In genomic region chr2:39719317-39719716, GRCh38 we compare ENCODE assay signal across 28 cellular contexts. TPM values are rescaled to one million over a fixed set of nuclear protein-coding genes. Genes with fewer than 3 reads are reported as not detected.
A peak's percentile ranks its signal among the peaks of the same experiment; 100 is the strongest.
DNase-seq lines count a peak whose midpoint lies in the region; ATAC-seq and TF ChIP-seq lines count a peak whose summit lies in the region.
"Had no signal": no experiment of that assay in that cellular context is flagged by ENCODE, and none has a peak within 500 bp of the region (broad histone marks: within the 10 kb centered on the region; RNA-seq: fewer than 3 reads in every experiment).

No MANE protein-coding gene starts in this region.

- no TSS peak for BruUV-seq in MCF 10A (replicated peaks; lab: Mats Ljungman, UMichigan)
- BruUV-seq in mammary epithelial cell (replicated peaks; lab: Mats Ljungman, UMichigan): no TSS peak

- H3K4me2 ChIP-seq in mammary epithelial cell (ENCODE audit: insufficient read depth, low read depth, low read length): no peak overlapping the region
- H3K4me2 ChIP-seq: PC-9 had no signal

- TF ChIP-seq CTCF in breast epithelium (IDR thresholded peaks at IDR 0.05) (no peak), MCF 10A (IDR thresholded peaks at IDR 0.05; ENCODE audit: unreplicated experiment) (no peak), mammary epithelial cell (conservative IDR thresholded peaks at IDR 0.05 in 1 of 2, IDR thresholded peaks at IDR 0.05 in 1 of 2; ENCODE audit: extremely low read depth in 1 of 2, insufficient read depth in 1 of 2, low read depth in 1 of 2, low read length in 2 of 2) (no peak), testis (IDR thresholded peaks at IDR 0.05) (no peak)

- H3K36me3 ChIP-seq in breast epithelium: no peaks in the 10 kb centered on the region
- H3K36me3 ChIP-seq in mammary epithelial cell (ENCODE audit: insufficient read depth, low read length): no peaks in the 10 kb centered on the region
- H3K36me3 ChIP-seq in testis (ENCODE audit: low read depth, missing control alignments): no peaks in the 10 kb centered on the region
- H3K36me3 ChIP-seq: HAP-1, SJCRH30 had no signal

- TF ChIP-seq POLR2A in breast epithelium (IDR thresholded peaks at IDR 0.05): no peak
- no peak for TF ChIP-seq POLR2A in testis (IDR thresholded peaks at IDR 0.05)

- no peaks in the 10 kb centered on the region for H3K4me1 Mint-ChIP-seq in MCF 10A (ENCODE audit: insufficient read depth, unreplicated experiment)
- H3K4me1 Mint-ChIP-seq: activated CD4-positive, alpha-beta T cell treated with anti-CD3 and anti-CD28 coated beads for 36 hours; CD4-positive, alpha-beta memory T cell; central memory CD8-positive, alpha-beta T cell; IgD-negative memory B cell; neural crest cell had no signal

- peaks cover 0 to 7% of the 10 kb centered on the region in 2 donors for H3K4me1 ChIP-seq in breast epithelium
- peaks cover 6% of the 10 kb centered on the region for H3K4me1 ChIP-seq in mammary epithelial cell (ENCODE audit: insufficient read depth, low read length)
- H3K4me1 ChIP-seq in testis: no peaks in the 10 kb centered on the region

- no peak overlapping the region for H3K4me3 Mint-ChIP-seq in MCF 10A (ENCODE audit: unreplicated experiment)
- H3K4me3 Mint-ChIP-seq: activated CD4-positive, alpha-beta T cell treated with anti-CD3 and anti-CD28 coated beads for 36 hours; CD4-positive, alpha-beta memory T cell; central memory CD8-positive, alpha-beta T cell; IgD-negative memory B cell; neural crest cell; T-helper 1 cell treated with Interleukin-12 subunit alpha and Interleukin-12 subunit beta and Interleukin-4 antibody, amounts not matched to agents 30 μg/mL and 1 μg/mL, for 36 hours had no signal

- WGBS in mammary epithelial cell (ENCODE audit: low coverage, missing lambda C conversion rate): 32% methylated on average over 7 of the region's 8 CpGs
- WGBS in testis, 2 donors: 68 to 69% methylated on average over 8 of the region's 8 CpGs

- H3K4me3 ChIP-seq in breast epithelium (no peak overlapping the region), mammary epithelial cell (replicated peaks in 1 of 3; ENCODE audit: insufficient read depth in 1 of 3, low read depth in 2 of 3, low read length in 3 of 3) (no peak overlapping the region), testis (no peak overlapping the region)
- H3K4me3 ChIP-seq: HAP-1, mucosa of descending colon, PC-9, SJCRH30 had no signal

- ATAC-seq in GM21528 (IDR thresholded peaks at IDR 0.05; ENCODE audit: low FRiP score, unreplicated experiment) (no peak), HG02571 (IDR thresholded peaks at IDR 0.05; ENCODE audit: unreplicated experiment) (no peak)
- ATAC-seq: activated CD4-positive, alpha-beta T cell treated with anti-CD3 and anti-CD28 coated beads for 36 hours had no signal

- POLR2A ChIA-PET in MCF 10A (lab: Yijun Ruan, JAX): no interaction called here

- H3K27ac Mint-ChIP-seq in MCF 10A (ENCODE audit: low read depth, unreplicated experiment): no peak overlapping the region
- H3K27ac Mint-ChIP-seq: activated CD4-positive, alpha-beta T cell treated with anti-CD3 and anti-CD28 coated beads for 36 hours; CD4-positive, alpha-beta memory T cell; IgD-negative memory B cell; progenitor cell of endocrine pancreas; T-helper 1 cell treated with Interleukin-12 subunit alpha and Interleukin-12 subunit beta and Interleukin-4 antibody, amounts not matched to agents 30 μg/mL and 1 μg/mL, for 36 hours had no signal

- no peaks in the 10 kb centered on the region for H4K20me1 ChIP-seq in mammary epithelial cell (ENCODE audit: insufficient read depth, low read length)

- H3K27me3 Mint-ChIP-seq in MCF 10A (ENCODE audit: insufficient read depth, unreplicated experiment): no peaks in the 10 kb centered on the region
- H3K27me3 Mint-ChIP-seq: progenitor cell of endocrine pancreas had no signal

- dilution Hi-C loops in mammary epithelial cell (cut with HindIII; ENCODE audit: low sequenced_read_pairs): no loop called here

- no peaks in the 10 kb centered on the region for H3K79me2 ChIP-seq in mammary epithelial cell (ENCODE audit: insufficient read depth, low read length)

- DNase-seq in breast epithelium (ENCODE audit: low spot score in 2 of 2): peak in 1 of 2 donors; percentile 84
- no peak for DNase-seq in MCF 10A (ENCODE audit: unreplicated experiment)
- no peak for DNase-seq in mammary epithelial cell
- DNase-seq in medulla oblongata (ENCODE audit: extremely low spot score): peak; percentile 84
- DNase-seq in testis: peak; percentile 44
- DNase-seq in activated effector memory CD4-positive, alpha-beta T cell treated with Interleukin-2 at 50 U/mL for 16 hours: no peak
- DNase-seq: activated CD4-positive, alpha-beta T cell treated with anti-CD3 and anti-CD28 coated beads for 36 hours; activated CD8-positive, alpha-beta memory T cell treated with anti-CD3 and anti-CD28 coated beads for 24 hours; activated naive CD4-positive, alpha-beta T cell; activated T-cell treated with anti-CD3 and anti-CD28 coated beads, Interleukin-2, amount 50 U/mL, for 1 hour; CD4-positive, alpha-beta memory T cell; DMS 273 treated with DMSO at 0.1 percent for 48 hours; foreskin fibroblast; mucosa of descending colon; NCI-H1436; NCI-H524; NK-92 treated with Interleukin-12 subunit alpha and Interleukin-12 subunit beta, amount 100 ng/mL, for 24 hours; PC-9; SJCRH30 had no signal

- peak overlapping the region; percentile 30 for H2AFZ ChIP-seq in mammary epithelial cell (ENCODE audit: low read depth, low read length)
- H2AFZ ChIP-seq: PC-9 had no signal

- H3K27ac ChIP-seq in breast epithelium (peak overlapping the region; percentile 44 to 55), mammary epithelial cell (ENCODE audit: insufficient read depth, low read depth, low read length) (no peak overlapping the region), testis (no peak overlapping the region)
- H3K27ac ChIP-seq: 22Rv1, PC-9, SJCRH30 had no signal

- no peak overlapping the region for H3K9ac ChIP-seq in mammary epithelial cell (ENCODE audit: insufficient read depth, low read length)

- H3K27me3 ChIP-seq in breast epithelium (no peaks in the 10 kb centered on the region), mammary epithelial cell (ENCODE audit: insufficient read depth, low read length) (no peaks in the 10 kb centered on the region), testis (no peaks in the 10 kb centered on the region)
- H3K27me3 ChIP-seq: SJCRH30 had no signal

- no peaks in the 10 kb centered on the region for H3K36me3 Mint-ChIP-seq in MCF 10A (ENCODE audit: insufficient read depth, unreplicated experiment)
- H3K36me3 Mint-ChIP-seq: CD4-positive, alpha-beta memory T cell; IgD-negative memory B cell had no signal

- H3K9me3 Mint-ChIP-seq in MCF 10A (ENCODE audit: unreplicated experiment): no peaks in the 10 kb centered on the region
- H3K9me3 Mint-ChIP-seq: CD4-positive, alpha-beta memory T cell; central memory CD8-positive, alpha-beta T cell; IgD-negative memory B cell; neural crest cell; T-helper 1 cell treated with Interleukin-12 subunit alpha and Interleukin-12 subunit beta and Interleukin-4 antibody, amounts not matched to agents 30 μg/mL and 1 μg/mL, for 36 hours had no signal

- in situ Hi-C loops in mammary epithelial cell (cut with MboI; ENCODE audit: low sequenced_read_pairs in 2 of 2): loop anchor here in 1 of 2 donors (25.0 kb wide), 1 partner anchor 332 kb away; no protein-coding TSS in a partner anchor

- CTCF ChIA-PET in MCF 10A (lab: Yijun Ruan, JAX): interaction anchor here (1.5 to 3.7 kb wide), 2 partner anchors 11 to 23 kb away, joined by 8 to 22 read pairs; no protein-coding TSS in a partner anchor
- CTCF ChIA-PET in mammary epithelial cell (lab: Charles Lee; ENCODE audit: low non-redundant PET): no interaction called here

- intact Hi-C loops in breast epithelium (cut with DNase I; ENCODE audit: low total_unique reads) (no loop called here), MCF 10A (cut with micrococcal nuclease) (no loop called here), mammary epithelial cell (cut with micrococcal nuclease) (no loop called here), testis (cut with DNase I; ENCODE audit: low total_unique reads) (no loop called here)

- H3K9me3 ChIP-seq in breast epithelium (no peaks in the 10 kb centered on the region), mammary epithelial cell (replicated peaks; ENCODE audit: insufficient read depth, low read length) (no peaks in the 10 kb centered on the region), testis (no peaks in the 10 kb centered on the region)
- H3K9me3 ChIP-seq: HAP-1, mucosa of descending colon, SJCRH30 had no signal

RNA-seq across cellular contexts. Expression of gene TMEM178A, which starts 53.6 kb away (rescaled TPM):
- total RNA-seq in breast epithelium (1 to 10 TPM; 1.9 to 9.4 (median 3.6) TPM), MCF 10A (2022) (0.66 and 0.86 TPM in 2 replicates), mammary epithelial cell (1 to 10 TPM in 1 of 2 donors, under 1 TPM in 1; 0.19 to 1.5 TPM), testis (1 to 10 TPM; 3.4 to 5.7 TPM)
- polyA plus RNA-seq in mammary epithelial cell (0.17 TPM), testis (ENCODE audit: insufficient read depth, low read depth, low replicate concordance) (1.9 TPM)
- polyA minus RNA-seq in mammary epithelial cell: not detected
- total RNA-seq: CD4-positive, alpha-beta memory T cell had no signal
- polyA plus RNA-seq: CD4-positive, alpha-beta memory T cell; IgD-negative memory B cell had no signal

RNA-seq across cellular contexts. Expression of gene THUMPD2, which starts 59.7 kb away (rescaled TPM):
- total RNA-seq in breast epithelium (10 to 100 TPM in 2 of 3 donors, 1 to 10 TPM in 1; 8.3 to 38.2 (median 22.0) TPM), MCF 10A (2022) (11.4 and 17.2 TPM in 2 replicates), mammary epithelial cell (10 to 100 TPM; 15.0 to 15.7 TPM), testis (10 to 100 TPM; 15.4 to 16.6 TPM)
- polyA plus RNA-seq in mammary epithelial cell (8.4 TPM), testis (ENCODE audit: insufficient read depth, low read depth, low replicate concordance) (3.8 TPM)
- 4.2 TPM for polyA minus RNA-seq in mammary epithelial cell

Comparison
In these comparisons a context has a peak if more than half of its experiments do, and no peak if none do; other contexts are left out.
1. H3K27ac ChIP-seq: peak in breast epithelium (2 of 2); none in mammary epithelial cell (single experiment) and testis (0 of 2).
2. DNase-seq: peak in medulla oblongata (single experiment) and testis (single experiment); none in MCF 10A (single experiment), mammary epithelial cell (single experiment) and activated effector memory CD4-positive, alpha-beta T cell treated with Interleukin-2 at 50 U/mL for 16 hours (single experiment).